In the genomic region with DNA sequence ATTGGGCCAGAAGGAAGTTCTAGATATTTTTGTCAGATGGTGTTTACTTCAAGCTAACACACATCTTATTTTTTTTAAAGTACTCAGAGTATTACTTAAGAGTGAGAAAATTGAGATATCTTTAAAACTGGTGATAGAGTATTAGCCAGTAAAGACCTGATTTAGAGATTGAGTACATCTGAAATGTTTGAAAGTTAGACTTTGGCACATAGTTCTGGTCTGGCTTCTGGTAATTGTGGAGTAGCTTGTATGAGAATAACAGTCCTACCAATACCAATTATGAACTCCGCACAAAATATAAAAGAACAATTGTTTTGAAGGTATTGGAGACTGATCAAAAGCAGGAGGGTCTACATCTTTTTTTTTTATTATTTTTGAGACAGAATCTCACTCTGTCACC, we compare ENCODE assay signal across 1 cellular context.
TF ChIP-seq lines count a peak whose summit lies in the region.

No MANE protein-coding gene starts in this region.

TF ChIP-seq in GM23338, 12 proteins besides CTCF, POLR2A, EP300 and RAD21 (continued from another document):
- TF ChIP-seq, protein P1, sequence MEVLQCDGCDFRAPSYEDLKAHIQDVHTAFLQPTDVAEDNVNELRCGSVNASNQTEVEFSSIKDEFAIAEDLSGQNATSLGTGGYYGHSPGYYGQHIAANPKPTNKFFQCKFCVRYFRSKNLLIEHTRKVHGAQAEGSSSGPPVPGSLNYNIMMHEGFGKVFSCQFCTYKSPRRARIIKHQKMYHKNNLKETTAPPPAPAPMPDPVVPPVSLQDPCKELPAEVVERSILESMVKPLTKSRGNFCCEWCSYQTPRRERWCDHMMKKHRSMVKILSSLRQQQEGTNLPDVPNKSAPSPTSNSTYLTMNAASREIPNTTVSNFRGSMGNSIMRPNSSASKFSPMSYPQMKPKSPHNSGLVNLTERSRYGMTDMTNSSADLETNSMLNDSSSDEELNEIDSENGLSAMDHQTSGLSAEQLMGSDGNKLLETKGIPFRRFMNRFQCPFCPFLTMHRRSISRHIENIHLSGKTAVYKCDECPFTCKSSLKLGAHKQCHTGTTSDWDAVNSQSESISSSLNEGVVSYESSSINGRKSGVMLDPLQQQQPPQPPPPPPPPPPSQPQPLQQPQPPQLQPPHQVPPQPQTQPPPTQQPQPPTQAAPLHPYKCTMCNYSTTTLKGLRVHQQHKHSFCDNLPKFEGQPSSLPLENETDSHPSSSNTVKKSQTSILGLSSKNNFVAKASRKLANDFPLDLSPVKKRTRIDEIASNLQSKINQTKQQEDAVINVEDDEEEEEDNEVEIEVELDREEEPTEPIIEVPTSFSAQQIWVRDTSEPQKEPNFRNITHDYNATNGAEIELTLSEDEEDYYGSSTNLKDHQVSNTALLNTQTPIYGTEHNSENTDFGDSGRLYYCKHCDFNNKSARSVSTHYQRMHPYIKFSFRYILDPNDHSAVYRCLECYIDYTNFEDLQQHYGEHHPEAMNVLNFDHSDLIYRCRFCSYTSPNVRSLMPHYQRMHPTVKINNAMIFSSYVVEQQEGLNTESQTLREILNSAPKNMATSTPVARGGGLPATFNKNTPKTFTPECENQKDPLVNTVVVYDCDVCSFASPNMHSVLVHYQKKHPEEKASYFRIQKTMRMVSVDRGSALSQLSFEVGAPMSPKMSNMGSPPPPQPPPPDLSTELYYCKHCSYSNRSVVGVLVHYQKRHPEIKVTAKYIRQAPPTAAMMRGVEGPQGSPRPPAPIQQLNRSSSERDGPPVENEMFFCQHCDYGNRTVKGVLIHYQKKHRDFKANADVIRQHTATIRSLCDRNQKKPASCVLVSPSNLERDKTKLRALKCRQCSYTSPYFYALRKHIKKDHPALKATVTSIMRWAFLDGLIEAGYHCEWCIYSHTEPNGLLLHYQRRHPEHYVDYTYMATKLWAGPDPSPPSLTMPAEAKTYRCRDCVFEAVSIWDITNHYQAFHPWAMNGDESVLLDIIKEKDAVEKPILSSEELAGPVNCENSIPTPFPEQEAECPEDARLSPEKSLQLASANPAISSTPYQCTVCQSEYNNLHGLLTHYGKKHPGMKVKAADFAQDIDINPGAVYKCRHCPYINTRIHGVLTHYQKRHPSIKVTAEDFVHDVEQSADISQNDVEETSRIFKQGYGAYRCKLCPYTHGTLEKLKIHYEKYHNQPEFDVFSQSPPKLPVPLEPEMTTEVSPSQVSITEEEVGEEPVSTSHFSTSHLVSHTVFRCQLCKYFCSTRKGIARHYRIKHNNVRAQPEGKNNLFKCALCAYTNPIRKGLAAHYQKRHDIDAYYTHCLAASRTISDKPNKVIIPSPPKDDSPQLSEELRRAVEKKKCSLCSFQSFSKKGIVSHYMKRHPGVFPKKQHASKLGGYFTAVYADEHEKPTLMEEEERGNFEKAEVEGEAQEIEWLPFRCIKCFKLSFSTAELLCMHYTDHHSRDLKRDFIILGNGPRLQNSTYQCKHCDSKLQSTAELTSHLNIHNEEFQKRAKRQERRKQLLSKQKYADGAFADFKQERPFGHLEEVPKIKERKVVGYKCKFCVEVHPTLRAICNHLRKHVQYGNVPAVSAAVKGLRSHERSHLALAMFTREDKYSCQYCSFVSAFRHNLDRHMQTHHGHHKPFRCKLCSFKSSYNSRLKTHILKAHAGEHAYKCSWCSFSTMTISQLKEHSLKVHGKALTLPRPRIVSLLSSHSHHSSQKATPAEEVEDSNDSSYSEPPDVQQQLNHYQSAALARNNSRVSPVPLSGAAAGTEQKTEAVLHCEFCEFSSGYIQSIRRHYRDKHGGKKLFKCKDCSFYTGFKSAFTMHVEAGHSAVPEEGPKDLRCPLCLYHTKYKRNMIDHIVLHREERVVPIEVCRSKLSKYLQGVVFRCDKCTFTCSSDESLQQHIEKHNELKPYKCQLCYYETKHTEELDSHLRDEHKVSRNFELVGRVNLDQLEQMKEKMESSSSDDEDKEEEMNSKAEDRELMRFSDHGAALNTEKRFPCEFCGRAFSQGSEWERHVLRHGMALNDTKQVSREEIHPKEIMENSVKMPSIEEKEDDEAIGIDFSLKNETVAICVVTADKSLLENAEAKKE (CRISPR knock-in tag; IDR thresholded peaks at IDR 0.05), result no peak
- no peak for TF ChIP-seq CREB1 (CRISPR knock-in tag; IDR thresholded peaks at IDR 0.05; ENCODE audit: low read depth)
- TF ChIP-seq EZH2phosphoT487 (IDR thresholded peaks at IDR 0.05; ENCODE audit: unreplicated experiment), result no peak
- TF ChIP-seq EZH2 (IDR thresholded peaks at IDR 0.05; ENCODE audit: low read depth, unreplicated experiment), result no peak
- no peak for TF ChIP-seq STAT1 (IDR thresholded peaks at IDR 0.05; ENCODE audit: unreplicated experiment)
- TF ChIP-seq, protein P2, sequence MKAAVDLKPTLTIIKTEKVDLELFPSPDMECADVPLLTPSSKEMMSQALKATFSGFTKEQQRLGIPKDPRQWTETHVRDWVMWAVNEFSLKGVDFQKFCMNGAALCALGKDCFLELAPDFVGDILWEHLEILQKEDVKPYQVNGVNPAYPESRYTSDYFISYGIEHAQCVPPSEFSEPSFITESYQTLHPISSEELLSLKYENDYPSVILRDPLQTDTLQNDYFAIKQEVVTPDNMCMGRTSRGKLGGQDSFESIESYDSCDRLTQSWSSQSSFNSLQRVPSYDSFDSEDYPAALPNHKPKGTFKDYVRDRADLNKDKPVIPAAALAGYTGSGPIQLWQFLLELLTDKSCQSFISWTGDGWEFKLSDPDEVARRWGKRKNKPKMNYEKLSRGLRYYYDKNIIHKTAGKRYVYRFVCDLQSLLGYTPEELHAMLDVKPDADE (IDR thresholded peaks at IDR 0.05), result no peak
- TF ChIP-seq, protein P3, sequence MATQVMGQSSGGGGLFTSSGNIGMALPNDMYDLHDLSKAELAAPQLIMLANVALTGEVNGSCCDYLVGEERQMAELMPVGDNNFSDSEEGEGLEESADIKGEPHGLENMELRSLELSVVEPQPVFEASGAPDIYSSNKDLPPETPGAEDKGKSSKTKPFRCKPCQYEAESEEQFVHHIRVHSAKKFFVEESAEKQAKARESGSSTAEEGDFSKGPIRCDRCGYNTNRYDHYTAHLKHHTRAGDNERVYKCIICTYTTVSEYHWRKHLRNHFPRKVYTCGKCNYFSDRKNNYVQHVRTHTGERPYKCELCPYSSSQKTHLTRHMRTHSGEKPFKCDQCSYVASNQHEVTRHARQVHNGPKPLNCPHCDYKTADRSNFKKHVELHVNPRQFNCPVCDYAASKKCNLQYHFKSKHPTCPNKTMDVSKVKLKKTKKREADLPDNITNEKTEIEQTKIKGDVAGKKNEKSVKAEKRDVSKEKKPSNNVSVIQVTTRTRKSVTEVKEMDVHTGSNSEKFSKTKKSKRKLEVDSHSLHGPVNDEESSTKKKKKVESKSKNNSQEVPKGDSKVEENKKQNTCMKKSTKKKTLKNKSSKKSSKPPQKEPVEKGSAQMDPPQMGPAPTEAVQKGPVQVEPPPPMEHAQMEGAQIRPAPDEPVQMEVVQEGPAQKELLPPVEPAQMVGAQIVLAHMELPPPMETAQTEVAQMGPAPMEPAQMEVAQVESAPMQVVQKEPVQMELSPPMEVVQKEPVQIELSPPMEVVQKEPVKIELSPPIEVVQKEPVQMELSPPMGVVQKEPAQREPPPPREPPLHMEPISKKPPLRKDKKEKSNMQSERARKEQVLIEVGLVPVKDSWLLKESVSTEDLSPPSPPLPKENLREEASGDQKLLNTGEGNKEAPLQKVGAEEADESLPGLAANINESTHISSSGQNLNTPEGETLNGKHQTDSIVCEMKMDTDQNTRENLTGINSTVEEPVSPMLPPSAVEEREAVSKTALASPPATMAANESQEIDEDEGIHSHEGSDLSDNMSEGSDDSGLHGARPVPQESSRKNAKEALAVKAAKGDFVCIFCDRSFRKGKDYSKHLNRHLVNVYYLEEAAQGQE (IDR thresholded peaks at IDR 0.05; ENCODE audit: unreplicated experiment), result no peak
- no peak for TF ChIP-seq ZNF331 (CRISPR knock-in tag; IDR thresholded peaks at IDR 0.05; ENCODE audit: low read depth)
